In genomic region chr7:150961510-150962284, GRCh38 we compare ENCODE assay signal across 1 cellular context.
TF ChIP-seq lines count a peak whose summit lies in the region.

No MANE protein-coding gene starts in this region.

TF ChIP-seq in K562, 482 proteins besides CTCF, POLR2A, EP300 and RAD21 (continued from another document and continues in another):
- TF ChIP-seq RERE (CRISPR knock-in tag; IDR thresholded peaks at IDR 0.05; ENCODE audit: borderline replicate concordance) (no peak), MAFK (IDR thresholded peaks at IDR 0.05; ENCODE audit: low read length) (no peak), ATF3 (IDR thresholded peaks at IDR 0.05) (no peak), ATF3 (CRISPR knock-in tag; conservative IDR thresholded peaks at IDR 0.05) (no peak), CLOCK (CRISPR knock-in tag; IDR thresholded peaks at IDR 0.05; ENCODE audit: borderline replicate concordance) (no peak), CBFB (CRISPR knock-in tag; IDR thresholded peaks at IDR 0.05) (no peak; the same call in 1 of the 2 replicates), ARID3A (IDR thresholded peaks at IDR 0.05; ENCODE audit: borderline replicate concordance, low read depth, low read length) (no peak), HMG20B (CRISPR knock-in tag; IDR thresholded peaks at IDR 0.05) (no peak), DMBX1 (CRISPR knock-in tag; IDR thresholded peaks at IDR 0.05; ENCODE audit: borderline replicate concordance) (peak; percentile 87), TCF7 (IDR thresholded peaks at IDR 0.05; ENCODE audit: borderline replicate concordance) (no peak), ZNF511 (CRISPR knock-in tag; IDR thresholded peaks at IDR 0.05) (no peak; the same call in none of the 2 replicates), ETS2 (tag; IDR thresholded peaks at IDR 0.05; ENCODE audit: borderline replicate concordance, poor library complexity, severe bottlenecking) (no peak), MCM3 (IDR thresholded peaks at IDR 0.05) (no peak), GATAD2A (IDR thresholded peaks at IDR 0.05) (no peak), MBD1 (CRISPR knock-in tag; IDR thresholded peaks at IDR 0.05) (no peak), ZKSCAN8 (CRISPR knock-in tag; IDR thresholded peaks at IDR 0.05) (peak; percentile 30; the same call in 1 of the 2 replicates), ILF3 (IDR thresholded peaks at IDR 0.05; ENCODE audit: borderline replicate concordance) (no peak), HDAC2 (IDR thresholded peaks at IDR 0.05) (no peak), ATF7 (IDR thresholded peaks at IDR 0.05) (peak; percentile 37; the same call in 1 of the 2 replicates), ZNF707 (CRISPR knock-in tag; conservative IDR thresholded peaks at IDR 0.05) (no peak), SAFB (IDR thresholded peaks at IDR 0.05; ENCODE audit: borderline replicate concordance, low read depth, low read length) (no peak), KHSRP (IDR thresholded peaks at IDR 0.05) (no peak), PHB (CRISPR knock-in tag; IDR thresholded peaks at IDR 0.05) (no peak), CGGBP1 (CRISPR knock-in tag; IDR thresholded peaks at IDR 0.05) (no peak), JUN (IDR thresholded peaks at IDR 0.05; ENCODE audit: borderline replicate concordance, low read depth, low read length) (no peak; the same call in 1 of the 2 replicates), JUN (CRISPR knock-in tag; IDR thresholded peaks at IDR 0.05; ENCODE audit: borderline replicate concordance) (no peak), BACH1 (tag; IDR thresholded peaks at IDR 0.05) (no peak), MYBL2 (IDR thresholded peaks at IDR 0.05; ENCODE audit: low read depth) (no peak), MYBL2 (CRISPR knock-in tag; IDR thresholded peaks at IDR 0.05; ENCODE audit: borderline replicate concordance) (no peak), ZNF280A (IDR thresholded peaks at IDR 0.05; ENCODE audit: low read depth, partially characterized antibody) (no peak), NEUROD1 (IDR thresholded peaks at IDR 0.05; ENCODE audit: borderline replicate concordance, low read depth, low read length, partially characterized antibody) (no peak), JUNB (CRISPR knock-in tag; conservative IDR thresholded peaks at IDR 0.05) (no peak), ZNF644 (tag; IDR thresholded peaks at IDR 0.05; ENCODE audit: low read depth) (peak; percentile 68; the same call in 1 of the 2 replicates), ZNF766 (CRISPR knock-in tag; conservative IDR thresholded peaks at IDR 0.05) (peak; percentile 84), RUNX1 (IDR thresholded peaks at IDR 0.05; ENCODE audit: low read depth) (no peak), CBX1 (IDR thresholded peaks at IDR 0.05; ENCODE audit: low read depth) (no peak), ATF6 (CRISPR knock-in tag; IDR thresholded peaks at IDR 0.05) (peak; percentile 4; the same call in 1 of the 2 replicates), ETV6 (IDR thresholded peaks at IDR 0.05; ENCODE audit: borderline replicate concordance in 1 of 2, low read depth in 2 of 2, low read length in 1 of 2) (no peak), ETV6 (CRISPR knock-in tag; IDR thresholded peaks at IDR 0.05; ENCODE audit: borderline replicate concordance) (no peak), RBBP5 (IDR thresholded peaks at IDR 0.05; ENCODE audit: borderline replicate concordance, insufficient read depth, low read length, poor library complexity, severe bottlenecking) (no peak), BRD9 (IDR thresholded peaks at IDR 0.05; ENCODE audit: low read depth, partially characterized antibody) (no peak), ZKSCAN1 (IDR thresholded peaks at IDR 0.05; ENCODE audit: low read depth, low read length) (0 out of 2 replicates have a peak, but pooled peaks have one; percentile 36), MLX (CRISPR knock-in tag; conservative IDR thresholded peaks at IDR 0.05) (peak in 1 of 2 experiments; percentile 78; a peak in 1 of 4 replicates), RBM17 (IDR thresholded peaks at IDR 0.05; ENCODE audit: borderline replicate concordance, low read depth, low read length) (no peak), ZEB2 (IDR thresholded peaks at IDR 0.05) (no peak), SMARCA4 (IDR thresholded peaks at IDR 0.05) (no peak), NONO (IDR thresholded peaks at IDR 0.05; ENCODE audit: low read depth in 2 of 2, low read length in 1 of 2) (no peak), L3MBTL2 (IDR thresholded peaks at IDR 0.05) (peak; percentile 35; the same call in 1 of the 2 replicates), SMARCB1 (IDR thresholded peaks at IDR 0.05; ENCODE audit: insufficient read length, low read depth) (no peak), PCBP1 (IDR thresholded peaks at IDR 0.05; ENCODE audit: low read depth, low read length, poor library complexity, severe bottlenecking) (no peak), XRCC5 (IDR thresholded peaks at IDR 0.05; ENCODE audit: low read depth, low read length) (no peak; the same call in 1 of the 2 replicates), RBM25 (IDR thresholded peaks at IDR 0.05; ENCODE audit: low read depth, low read length, severe bottlenecking) (no peak)
